8 cellular contexts compared by ENCODE assay signal in the genomic region with DNA sequence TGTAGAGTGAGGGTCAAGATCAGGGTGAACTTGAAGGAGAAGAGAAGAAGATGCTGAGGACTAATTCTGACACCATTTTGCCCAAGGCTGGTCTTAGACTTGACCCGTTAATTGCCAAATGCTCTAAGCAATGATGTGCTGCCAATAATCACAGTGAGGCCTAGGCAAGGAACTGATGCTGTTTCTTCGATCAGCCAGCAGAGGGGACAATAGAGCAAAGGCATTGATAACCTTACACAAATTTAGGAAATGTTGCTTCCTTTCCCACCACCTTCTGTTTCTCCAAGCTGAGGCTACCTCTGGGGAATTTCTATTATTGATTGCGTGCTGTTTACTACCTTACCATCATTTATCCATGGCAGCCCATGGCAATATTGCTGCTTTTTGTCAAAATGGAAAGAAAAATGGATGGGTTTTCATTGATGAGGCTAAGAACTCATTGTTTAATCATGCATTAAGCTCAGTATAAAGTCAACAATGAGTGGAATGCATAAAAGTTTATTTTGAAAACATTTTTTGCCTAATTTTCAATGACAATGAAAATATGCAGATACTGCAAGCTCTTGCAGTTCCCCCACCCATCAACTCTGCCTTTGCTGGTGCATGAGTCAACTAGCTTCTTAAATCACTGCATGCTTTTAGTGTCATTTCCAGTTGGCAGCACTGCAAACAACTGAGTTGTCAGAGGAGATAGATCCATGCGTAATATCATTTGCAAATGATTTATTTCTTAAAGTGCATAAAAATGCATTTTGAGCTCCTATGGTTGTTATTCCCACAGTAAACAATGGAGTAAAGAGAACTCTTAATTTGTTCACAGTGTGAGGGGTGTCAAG.
DNase-seq lines count a peak whose midpoint lies in the region; ATAC-seq, FAIRE-seq and TF ChIP-seq lines count a peak whose summit lies in the region.

No MANE protein-coding gene starts in this region.

- H3K18ac ChIP-seq in IMR-90 (ENCODE audit: low read depth, low read length), result no peak overlapping the region

- BruUV-seq in IMR-90 (replicated peaks; lab: Mats Ljungman, UMichigan), result no TSS peak

- FAIRE-seq in A549 (lab: Jason Lieb, UNC), result no peak

- H4K20me1 ChIP-seq in IMR-90 (ENCODE audit: insufficient read depth, low read length), result no peaks in the 10 kb centered on the region

- no peak overlapping the region for H2BK5ac ChIP-seq in IMR-90 (ENCODE audit: low read depth, low read length, poor library complexity, severe bottlenecking)

- H3K4me3 ChIP-seq in A549 (no peak overlapping the region), IMR-90 (ENCODE audit: insufficient read depth, low read depth, low read length) (no peak overlapping the region), psoas muscle (no peak overlapping the region)

- H3K14ac ChIP-seq in IMR-90 (replicated peaks; ENCODE audit: low read depth, low read length), result no peak overlapping the region

- H3K4me1 ChIP-seq in A549 (no peaks in the 10 kb centered on the region), IMR-90 (ENCODE audit: control insufficient read depth, insufficient read depth, low read length) (no peaks in the 10 kb centered on the region), psoas muscle (no peaks in the 10 kb centered on the region)

- H4K5ac ChIP-seq in IMR-90 (ENCODE audit: low read depth, low read length), result no peak overlapping the region

- H3K4me2 ChIP-seq in A549 (no peak overlapping the region), IMR-90 (ENCODE audit: low read depth, low read length) (no peak overlapping the region)

- dilution Hi-C loops in IMR-90 (cut with HindIII; ENCODE audit: low sequenced_read_pairs, unreplicated experiment), result no loop called here

- H3K23ac ChIP-seq in IMR-90 (ENCODE audit: low read depth, low read length), result no peak overlapping the region

- no peak overlapping the region for H4K8ac ChIP-seq in IMR-90 (ENCODE audit: low read depth in 2 of 2, low read length in 2 of 2)

- no peak overlapping the region for H4K91ac ChIP-seq in IMR-90 (ENCODE audit: insufficient read depth, low read depth, low read length)

- H3K27ac ChIP-seq in A549, result no peak overlapping the region
- H3K27ac ChIP-seq in IMR-90 (ENCODE audit: insufficient read depth, low read length), result no peak overlapping the region
- H3K27ac ChIP-seq in psoas muscle, result no peak overlapping the region

- H2AK9ac ChIP-seq in IMR-90 (replicated peaks; ENCODE audit: low read depth, low read length, poor library complexity), result no peak overlapping the region

- in situ Hi-C loops in G401 (cut with HindIII; ENCODE audit: low sequenced_read_pairs) (no loop called here), IMR-90 (cut with MboI; ENCODE audit: low sequenced_read_pairs) (no loop called here)

- CTCF ChIA-PET in A549 (lab: Yijun Ruan, JAX), result interaction anchor here (0.9 to 1.8 kb wide), 3 partner anchors 10 to 38 kb away, joined by 3 to 8 read pairs (median 4); no protein-coding TSS in a partner anchor
- CTCF ChIA-PET in IMR-90 (lab: Yijun Ruan, JAX), result interaction anchor here (0.6 to 2.4 kb wide), 10 partner anchors 11 to 381 kb away, joined by 3 to 11 read pairs (median 4); no protein-coding TSS in a partner anchor

- H3K56ac ChIP-seq in IMR-90 (ENCODE audit: extremely low read depth, insufficient read depth, low read length), result no peak overlapping the region

- H3K9ac ChIP-seq in IMR-90 (ENCODE audit: low read depth, low read length), result no peak overlapping the region

- no peak overlapping the region for H2AFZ ChIP-seq in IMR-90 (replicated peaks; ENCODE audit: low read length, poor library complexity)

- H3K4ac ChIP-seq in IMR-90 (ENCODE audit: low read depth, low read length), result no peak overlapping the region

- 35% methylated on average over 4 of the region's 4 CpGs for WGBS in A549 (ENCODE audit: missing lambda C conversion rate)
- no CpG with 5 or more reads among the region's 4 CpGs for WGBS in IMR-90 (ENCODE audit: extremely low coverage in 2 of 2, insufficient read length in 1 of 2), 2 experiments
- WGBS in psoas muscle, 3 donors, result 43 to 55% (median 51%) methylated on average over 4 of the region's 4 CpGs

- H3K36me3 ChIP-seq in IMR-90 (ENCODE audit: control insufficient read depth, insufficient read depth, low read length) (no peaks in the 10 kb centered on the region), psoas muscle (ENCODE audit: insufficient read depth in 1 of 2, low read depth in 1 of 2) (no peaks in the 10 kb centered on the region)

- intact Hi-C loops in IMR-90 (cut with micrococcal nuclease), result loop anchor here (1.0 to 10.0 kb wide), 4 partner anchors 158 to 1524 kb away; partner anchors contain the start of gene DOCK10
- intact Hi-C loops in psoas muscle (cut with DNase I), result loop anchor here in 1 of 2 donors (10.0 kb wide), 1 partner anchor 372 kb away; no protein-coding TSS in a partner anchor

- ATAC-seq in A549, result peak in 1 of 2 experiments; percentile 64; a peak in 3 of 6 replicates
- ATAC-seq in GM21825 (IDR thresholded peaks at IDR 0.05; ENCODE audit: unreplicated experiment), result peak; percentile 77
- ATAC-seq in IMR-90 (ENCODE audit: low read depth), result peak; percentile 71; the same call in 1 of the 2 replicates
- no peak for ATAC-seq in psoas muscle

- peak; percentile 49 for TF ChIP-seq CTCF in A549 (IDR thresholded peaks at IDR 0.05)
- peak; percentile 65 for TF ChIP-seq CTCF in IMR-90 (conservative IDR thresholded peaks at IDR 0.05; ENCODE audit: low read depth, low read length)
- TF ChIP-seq CTCF in psoas muscle (IDR thresholded peaks at IDR 0.05), result peak; percentile 30

- no peak overlapping the region for H2BK15ac ChIP-seq in IMR-90 (ENCODE audit: low read depth, low read length)

- TF ChIP-seq POLR2A in A549 (IDR thresholded peaks at IDR 0.05; ENCODE audit: low read length) (no peak), IMR-90 (IDR thresholded peaks at IDR 0.05; ENCODE audit: low read depth, low read length) (no peak)

- POLR2A ChIA-PET in A549 (lab: Yijun Ruan, JAX), result no interaction called here
- POLR2A ChIA-PET in IMR-90 (lab: Charles Lee; ENCODE audit: unreplicated experiment), result no interaction called here

- H2AK5ac ChIP-seq in IMR-90 (ENCODE audit: low read depth, low read length), result no peak overlapping the region

- peaks cover 5% of the 10 kb centered on the region; the same call in 1 of the 3 replicates for H3K9me3 ChIP-seq in A549
- no peaks in the 10 kb centered on the region for H3K9me3 ChIP-seq in IMR-90 (ENCODE audit: control insufficient read depth, insufficient read depth, low read length)
- H3K9me3 ChIP-seq in psoas muscle, result no peaks in the 10 kb centered on the region

- H3K79me1 ChIP-seq in IMR-90 (ENCODE audit: low read depth in 1 of 2, low read length in 2 of 2), result no peaks in the 10 kb centered on the region

- H3K27me3 ChIP-seq in IMR-90 (ENCODE audit: control insufficient read depth, insufficient read depth, low read length), result peaks cover 20% of the 10 kb centered on the region
- peaks cover 0 to 1% (median 0%) of the 10 kb centered on the region in 3 donors for H3K27me3 ChIP-seq in psoas muscle (ENCODE audit: insufficient read depth in 3 of 3, low read length in 2 of 3)

- no peaks in the 10 kb centered on the region for H3K9me1 ChIP-seq in IMR-90 (ENCODE audit: insufficient read depth, low read length)

- peak; percentile 3 to 24 for DNase-seq in A549 (ENCODE audit: low read depth in 1 of 2, low spot score in 1 of 2)
- peak; percentile 38 for DNase-seq in G401 (ENCODE audit: low spot score)
- DNase-seq in IMR-90, result peak; percentile 41
- DNase-seq in SHP77 treated with DMSO at 0.1 percent for 48 hours (lab: John Stamatoyannopoulos, UW), result peak; percentile 7
- DNase-seq in fibroblast of gingiva (ENCODE audit: low read depth), result peak; percentile 46
- no peak for DNase-seq in psoas muscle
- DNase-seq in NCI-H187 treated with DMSO at 0.1 percent for 48 hours (lab: John Stamatoyannopoulos, UW), result no peak

- TF ChIP-seq EP300 in A549 (IDR thresholded peaks at IDR 0.05), result no peak

- H2BK120ac ChIP-seq in IMR-90 (ENCODE audit: low read depth, low read length), result no peak overlapping the region

- peak; percentile 55 to 68 for TF ChIP-seq RAD21 in A549 (conservative IDR thresholded peaks at IDR 0.05 in 1 of 2, IDR thresholded peaks at IDR 0.05 in 1 of 2)
- TF ChIP-seq RAD21 in IMR-90 (IDR thresholded peaks at IDR 0.05; ENCODE audit: low read length), result peak; percentile 54

- H2BK20ac ChIP-seq in IMR-90 (ENCODE audit: low read depth, low read length), result no peak overlapping the region

TF ChIP-seq in A549, 52 proteins besides CTCF, POLR2A, EP300 and RAD21:
- TF ChIP-seq, protein P1, sequence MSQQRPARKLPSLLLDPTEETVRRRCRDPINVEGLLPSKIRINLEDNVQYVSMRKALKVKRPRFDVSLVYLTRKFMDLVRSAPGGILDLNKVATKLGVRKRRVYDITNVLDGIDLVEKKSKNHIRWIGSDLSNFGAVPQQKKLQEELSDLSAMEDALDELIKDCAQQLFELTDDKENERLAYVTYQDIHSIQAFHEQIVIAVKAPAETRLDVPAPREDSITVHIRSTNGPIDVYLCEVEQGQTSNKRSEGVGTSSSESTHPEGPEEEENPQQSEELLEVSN (IDR thresholded peaks at IDR 0.05; ENCODE audit: borderline replicate concordance, low read depth), result no peak
- peak; percentile 57; the same call in 2 of the 3 replicates for TF ChIP-seq SMC3 (IDR thresholded peaks at IDR 0.05)
TF ChIP-seq in A549: peak in this region for 1.

TF ChIP-seq in IMR-90, 13 proteins besides CTCF, POLR2A, EP300 and RAD21:
- TF ChIP-seq SMC3 (IDR thresholded peaks at IDR 0.05; ENCODE audit: low read depth, low read length) (peak; percentile 60), RFX5 (IDR thresholded peaks at IDR 0.05; ENCODE audit: low read depth, low read length) (no peak)

Comparison
In these comparisons a context has a peak if more than half of its experiments do, and no peak if none do; other contexts are left out.
1. ATAC-seq: peak in GM21825 (single experiment) and IMR-90 (single experiment); none in psoas muscle (0 of 4).
2. DNase-seq: peak in A549 (2 of 2), G401 (single experiment), IMR-90 (single experiment), SHP77 treated with DMSO at 0.1 percent for 48 hours (single experiment) and fibroblast of gingiva (single experiment); none in psoas muscle (0 of 2) and NCI-H187 treated with DMSO at 0.1 percent for 48 hours (single experiment).
3. Peak in every context shown above with its lines, with median percentiles within 50 percentile points of each other: CTCF ChIP-seq.